Comparison of ENCODE assay signal across 13 cellular contexts in the genomic region with DNA sequence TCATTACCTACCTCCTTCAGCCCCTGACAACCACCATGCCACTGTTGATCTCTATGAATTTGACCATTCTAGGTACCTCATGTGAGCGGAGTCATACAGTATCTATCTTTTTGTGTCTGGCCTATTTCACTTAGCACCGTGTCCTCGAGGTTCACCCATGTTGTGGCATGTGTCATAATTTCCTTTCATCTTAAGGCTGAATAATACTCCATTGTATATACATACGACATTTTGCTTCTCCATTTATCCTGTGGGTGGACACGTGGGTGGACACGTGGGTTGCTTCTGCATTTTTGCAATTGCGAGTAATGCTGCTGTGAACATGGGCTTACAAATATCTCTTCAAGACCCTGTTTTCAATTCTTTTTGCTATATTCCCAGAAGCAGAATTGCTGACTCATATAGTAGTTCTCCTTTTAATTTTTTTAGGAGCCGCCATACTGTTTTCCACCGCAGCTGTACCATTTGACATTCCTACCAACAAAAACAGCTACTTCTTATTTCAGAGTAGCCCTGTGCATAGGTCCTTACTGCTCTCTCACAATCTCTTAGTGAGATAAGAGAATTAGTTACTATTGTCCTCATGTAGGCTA.
DNase-seq lines count a peak whose midpoint lies in the region; ATAC-seq, FAIRE-seq and TF ChIP-seq lines count a peak whose summit lies in the region.
"Had no signal": no experiment of that assay in that cellular context is flagged by ENCODE, and none has a peak within 500 bp of the region (broad histone marks: within the 10 kb centered on the region; RNA-seq: fewer than 3 reads in every experiment).

No MANE protein-coding gene starts in this region.

- H3K27ac ChIP-seq in IMR-90 (ENCODE audit: insufficient read depth, low read length), result no peak overlapping the region
- H3K27ac ChIP-seq in astrocyte (ENCODE audit: low read depth, low read length), result no peak overlapping the region
- no peak overlapping the region for H3K27ac ChIP-seq in upper lobe of right lung

- H4K91ac ChIP-seq in IMR-90 (ENCODE audit: insufficient read depth, low read depth, low read length), result no peak overlapping the region

- H3K23ac ChIP-seq in IMR-90 (ENCODE audit: low read depth, low read length), result no peak overlapping the region

- TF ChIP-seq CTCF in IMR-90 (conservative IDR thresholded peaks at IDR 0.05; ENCODE audit: low read depth, low read length) (no peak), astrocyte (IDR thresholded peaks at IDR 0.05; ENCODE audit: insufficient read depth, low read depth, low read length) (no peak), upper lobe of right lung (IDR thresholded peaks at IDR 0.05) (no peak)

- no peak overlapping the region for H3K4me2 ChIP-seq in IMR-90 (ENCODE audit: low read depth, low read length)
- H3K4me2 ChIP-seq in astrocyte (ENCODE audit: low read length), result no peak overlapping the region

- no peak for DNase-seq in activated naive CD8-positive, alpha-beta T cell treated with anti-CD3 and anti-CD28 coated beads, Interleukin-2, amount 50 U/mL, for 24 hours
- DNase-seq in activated naive CD8-positive, alpha-beta T cell treated with anti-CD3 and anti-CD28 coated beads for 36 hours, result no peak
- DNase-seq in IMR-90 (no peak), astrocyte (ENCODE audit: low read depth) (peak; percentile 44), upper lobe of right lung (no peak), midbrain (lab: John Stamatoyannopoulos, UW) (no peak)
- no peak for DNase-seq in activated CD8-positive, alpha-beta memory T cell treated with anti-CD3 and anti-CD28 coated beads, Interleukin-2, amount 50 U/mL, for 4 hours
- DNase-seq: CD8-positive, alpha-beta T cell; HCEC 1CT; NCI-H1092; NCI-H1694; PC-3 had no signal

- no peak for TF ChIP-seq POLR2A in IMR-90 (IDR thresholded peaks at IDR 0.05; ENCODE audit: low read depth, low read length)

- TF ChIP-seq RAD21 in IMR-90 (IDR thresholded peaks at IDR 0.05; ENCODE audit: low read length), result no peak

- H3K4ac ChIP-seq in IMR-90 (ENCODE audit: low read depth, low read length), result no peak overlapping the region; the same call in 1 of the 2 replicates

- no peaks in the 10 kb centered on the region; a peak in 1 of 4 replicates for H3K79me1 ChIP-seq in IMR-90 (ENCODE audit: low read depth in 1 of 2, low read length in 2 of 2)

- H3K36me3 Mint-ChIP-seq in activated naive CD8-positive, alpha-beta T cell treated with anti-CD3 and anti-CD28 coated beads, Interleukin-2, amount 50 U/mL, for 24 hours (ENCODE audit: low read depth), result peaks cover 2% of the 10 kb centered on the region
- peaks cover 3% of the 10 kb centered on the region for H3K36me3 Mint-ChIP-seq in activated naive CD8-positive, alpha-beta T cell treated with anti-CD3 and anti-CD28 coated beads for 36 hours
- peaks cover 6% of the 10 kb centered on the region for H3K36me3 Mint-ChIP-seq in astrocyte (ENCODE audit: low read depth, unreplicated experiment)
- H3K36me3 Mint-ChIP-seq: CD8-positive, alpha-beta T cell had no signal

- no peaks in the 10 kb centered on the region for H3K27me3 ChIP-seq in IMR-90 (ENCODE audit: control insufficient read depth, insufficient read depth, low read length)
- H3K27me3 ChIP-seq in astrocyte (ENCODE audit: insufficient read depth, low read length), result no peaks in the 10 kb centered on the region
- no peaks in the 10 kb centered on the region for H3K27me3 ChIP-seq in upper lobe of right lung

- no peak overlapping the region for H3K27ac Mint-ChIP-seq in activated naive CD8-positive, alpha-beta T cell treated with anti-CD3 and anti-CD28 coated beads, Interleukin-2, amount 50 U/mL, for 24 hours
- no peak overlapping the region for H3K27ac Mint-ChIP-seq in activated naive CD8-positive, alpha-beta T cell treated with anti-CD3 and anti-CD28 coated beads for 36 hours
- H3K27ac Mint-ChIP-seq in astrocyte (ENCODE audit: unreplicated experiment), result no peak overlapping the region
- H3K27ac Mint-ChIP-seq: B cell; CD8-positive, alpha-beta T cell had no signal

- intact Hi-C loops in IMR-90 (cut with micrococcal nuclease), result no loop called here
- intact Hi-C loops in upper lobe of right lung (cut with DNase I), result no loop called here

- H3K4me3 Mint-ChIP-seq in activated naive CD8-positive, alpha-beta T cell treated with anti-CD3 and anti-CD28 coated beads, Interleukin-2, amount 50 U/mL, for 24 hours, result no peak overlapping the region
- H3K4me3 Mint-ChIP-seq in activated naive CD8-positive, alpha-beta T cell treated with anti-CD3 and anti-CD28 coated beads for 36 hours, result no peak overlapping the region
- H3K4me3 Mint-ChIP-seq in astrocyte (ENCODE audit: unreplicated experiment), result no peak overlapping the region
- H3K4me3 Mint-ChIP-seq: B cell; CD8-positive, alpha-beta T cell had no signal

- no peak overlapping the region for H2BK20ac ChIP-seq in IMR-90 (ENCODE audit: low read depth, low read length)

- no peak overlapping the region for H2BK15ac ChIP-seq in IMR-90 (ENCODE audit: low read depth, low read length)

- H3K4me1 ChIP-seq in IMR-90 (ENCODE audit: control insufficient read depth, insufficient read depth, low read length), result peaks cover 2% of the 10 kb centered on the region; the same call in 1 of the 2 replicates
- no peaks in the 10 kb centered on the region for H3K4me1 ChIP-seq in astrocyte (ENCODE audit: insufficient read depth, low read length)
- H3K4me1 ChIP-seq in upper lobe of right lung, result no peaks in the 10 kb centered on the region

- peaks cover 7% of the 10 kb centered on the region for H3K4me1 Mint-ChIP-seq in activated naive CD8-positive, alpha-beta T cell treated with anti-CD3 and anti-CD28 coated beads, Interleukin-2, amount 50 U/mL, for 24 hours
- H3K4me1 Mint-ChIP-seq in activated naive CD8-positive, alpha-beta T cell treated with anti-CD3 and anti-CD28 coated beads for 36 hours, result peaks cover 3% of the 10 kb centered on the region
- H3K4me1 Mint-ChIP-seq in astrocyte (ENCODE audit: low read depth, unreplicated experiment), result peaks cover 2% of the 10 kb centered on the region
- H3K4me1 Mint-ChIP-seq: B cell had no signal

- no peak overlapping the region for H3K18ac ChIP-seq in IMR-90 (ENCODE audit: low read depth, low read length)

- no peak overlapping the region for H2BK120ac ChIP-seq in IMR-90 (ENCODE audit: low read depth, low read length)

- H4K5ac ChIP-seq in IMR-90 (ENCODE audit: low read depth, low read length), result no peak overlapping the region

- peaks cover 9% of the 10 kb centered on the region; the same call in 1 of the 2 replicates for H3K9me1 ChIP-seq in IMR-90 (ENCODE audit: insufficient read depth, low read length)

- POLR2A ChIA-PET in IMR-90 (lab: Charles Lee; ENCODE audit: unreplicated experiment), result no interaction called here

- no peaks in the 10 kb centered on the region for H3K79me2 ChIP-seq in astrocyte (ENCODE audit: insufficient read depth, low read length)

- no peak overlapping the region for H3K4me3 ChIP-seq in IMR-90 (ENCODE audit: insufficient read depth, low read depth, low read length)
- H3K4me3 ChIP-seq in astrocyte (ENCODE audit: insufficient read depth, low read depth, low read length), result no peak overlapping the region
- no peak overlapping the region for H3K4me3 ChIP-seq in upper lobe of right lung

- no peak overlapping the region for H2BK5ac ChIP-seq in IMR-90 (ENCODE audit: low read depth, low read length, poor library complexity, severe bottlenecking)

- BruUV-seq in IMR-90 (replicated peaks; lab: Mats Ljungman, UMichigan), result no TSS peak

- H2AFZ ChIP-seq in IMR-90 (replicated peaks; ENCODE audit: low read length, poor library complexity) (no peak overlapping the region), astrocyte (ENCODE audit: low read depth, low read length) (no peak overlapping the region)

- H3K27me3 Mint-ChIP-seq in activated naive CD8-positive, alpha-beta T cell treated with anti-CD3 and anti-CD28 coated beads, Interleukin-2, amount 50 U/mL, for 24 hours, result no peaks in the 10 kb centered on the region
- no peaks in the 10 kb centered on the region for H3K27me3 Mint-ChIP-seq in activated naive CD8-positive, alpha-beta T cell treated with anti-CD3 and anti-CD28 coated beads for 36 hours
- H3K27me3 Mint-ChIP-seq in astrocyte (ENCODE audit: low read depth, unreplicated experiment), result peaks cover 6% of the 10 kb centered on the region
- H3K27me3 Mint-ChIP-seq: B cell had no signal

- H3K9me3 Mint-ChIP-seq in activated naive CD8-positive, alpha-beta T cell treated with anti-CD3 and anti-CD28 coated beads, Interleukin-2, amount 50 U/mL, for 24 hours, result no peaks in the 10 kb centered on the region
- H3K9me3 Mint-ChIP-seq in activated naive CD8-positive, alpha-beta T cell treated with anti-CD3 and anti-CD28 coated beads for 36 hours, result no peaks in the 10 kb centered on the region
- peaks cover 3% of the 10 kb centered on the region for H3K9me3 Mint-ChIP-seq in astrocyte (ENCODE audit: unreplicated experiment)
- H3K9me3 Mint-ChIP-seq: CD8-positive, alpha-beta T cell had no signal

- H3K36me3 ChIP-seq in IMR-90 (ENCODE audit: control insufficient read depth, insufficient read depth, low read length) (peaks cover 2% of the 10 kb centered on the region; the same call in 1 of the 2 replicates), astrocyte (ENCODE audit: insufficient read depth, low read length) (no peaks in the 10 kb centered on the region), upper lobe of right lung (no peaks in the 10 kb centered on the region)

- in situ Hi-C loops in IMR-90 (cut with MboI; ENCODE audit: low sequenced_read_pairs), result no loop called here

- peak overlapping the region; percentile 45; the same call in 1 of the 2 replicates for H3K14ac ChIP-seq in IMR-90 (replicated peaks; ENCODE audit: low read depth, low read length)

- H3K9ac ChIP-seq in IMR-90 (ENCODE audit: low read depth, low read length), result no peak overlapping the region
- no peak overlapping the region for H3K9ac ChIP-seq in astrocyte (ENCODE audit: low read length)

- no peaks in the 10 kb centered on the region for H3K9me3 ChIP-seq in IMR-90 (ENCODE audit: control insufficient read depth, insufficient read depth, low read length)
- H3K9me3 ChIP-seq in astrocyte (ENCODE audit: insufficient read depth, low read depth, low read length), result no peaks in the 10 kb centered on the region
- no peaks in the 10 kb centered on the region for H3K9me3 ChIP-seq in upper lobe of right lung

- no peak overlapping the region for H2AK9ac ChIP-seq in IMR-90 (replicated peaks; ENCODE audit: low read depth, low read length, poor library complexity)

- FAIRE-seq in astrocyte (lab: Jason Lieb, UNC), result no peak

- H4K20me1 ChIP-seq in IMR-90 (ENCODE audit: insufficient read depth, low read length) (no peaks in the 10 kb centered on the region), astrocyte (ENCODE audit: insufficient read depth, low read length) (no peaks in the 10 kb centered on the region)

- no peak overlapping the region; the same call in 1 of the 2 replicates for H2AK5ac ChIP-seq in IMR-90 (ENCODE audit: low read depth, low read length)

- H3K56ac ChIP-seq in IMR-90 (ENCODE audit: extremely low read depth, insufficient read depth, low read length), result no peak overlapping the region

- dilution Hi-C loops in IMR-90 (cut with HindIII; ENCODE audit: low sequenced_read_pairs, unreplicated experiment), result no loop called here

- H4K8ac ChIP-seq in IMR-90 (ENCODE audit: low read depth in 2 of 2, low read length in 2 of 2), result no peak overlapping the region

- ATAC-seq in activated naive CD8-positive, alpha-beta T cell treated with anti-CD3 and anti-CD28 coated beads, Interleukin-2, amount 50 U/mL, for 24 hours, result peak; percentile 44
- no peak for ATAC-seq in IMR-90 (ENCODE audit: low read depth)
- peak; percentile 68 for ATAC-seq in upper lobe of right lung
- ATAC-seq: CD8-positive, alpha-beta T cell; PC-3 had no signal

- 83% methylated on average over 1 of the region's 9 CpGs; no CpG with 5 or more reads in 1 of the 2 experiments for WGBS in IMR-90 (ENCODE audit: extremely low coverage in 2 of 2, insufficient read length in 1 of 2), 2 experiments

- CTCF ChIA-PET in IMR-90 (lab: Yijun Ruan, JAX), result interaction anchor here (1.3 kb wide), 1 partner anchor 9 kb away, joined by 3 read pairs; no protein-coding TSS in a partner anchor
